ENCODE assay signal across 8 cellular contexts in genomic region chr2:132448771-132449170, GRCh38. TPM values are rescaled to one million over a fixed set of nuclear protein-coding genes. Genes with fewer than 3 reads are reported as not detected.
DNase-seq lines count a peak whose midpoint lies in the region; ATAC-seq and TF ChIP-seq lines count a peak whose summit lies in the region.

No MANE protein-coding gene starts in this region.

- peak overlapping the region; percentile 48 for H3K4me2 ChIP-seq in Karpas-422 (ENCODE audit: low read depth, low read length, poor library complexity, severe bottlenecking)

- TF ChIP-seq CTCF in BE2C (IDR thresholded peaks at IDR 0.05; ENCODE audit: low read depth, low read length) (peak; percentile 26), astrocyte of the spinal cord (IDR thresholded peaks at IDR 0.05; ENCODE audit: low read depth, low read length) (peak; percentile 77), right lobe of liver (IDR thresholded peaks at IDR 0.05) (peak; percentile 57 to 64 (median 60))

- no peaks in the 10 kb centered on the region for H4K20me1 ChIP-seq in Karpas-422 (ENCODE audit: insufficient read depth, low read depth, low read length)

- H3K4me1 ChIP-seq in BE2C = no peaks in the 10 kb centered on the region
- H3K4me1 ChIP-seq in Karpas-422 (ENCODE audit: low read length) = peaks cover 22% of the 10 kb centered on the region
- H3K4me1 ChIP-seq in right lobe of liver = no peaks in the 10 kb centered on the region

- in situ Hi-C loops in astrocyte of the spinal cord (cut with HindIII; ENCODE audit: low sequenced_read_pairs) = no loop called here

- H3K9me2 ChIP-seq in Karpas-422 (replicated peaks; ENCODE audit: insufficient read depth, low read length) = no peaks in the 10 kb centered on the region

- intact Hi-C loops in right lobe of liver (cut with DNase I) = no loop called here

- DNase-seq in BE2C = no peak
- DNase-seq in Karpas-422 = peak; percentile 82
- DNase-seq in astrocyte of the spinal cord (ENCODE audit: low read depth, low spot score) = peak; percentile 43
- DNase-seq in right lobe of liver = no peak

- no peak overlapping the region; the same call in 1 of the 2 replicates for H2AFZ ChIP-seq in Karpas-422 (ENCODE audit: low read length)

- H3K9ac ChIP-seq in Karpas-422 (ENCODE audit: low read length) = 0 out of 2 replicates have a peak overlapping the region, but pooled peaks have one; percentile 22

- TF ChIP-seq POLR2A in right lobe of liver (IDR thresholded peaks at IDR 0.05) = no peak

- no peaks in the 10 kb centered on the region for H3K79me2 ChIP-seq in Karpas-422 (ENCODE audit: low read length)

- H3K9me3 ChIP-seq in BE2C (no peaks in the 10 kb centered on the region), Karpas-422 (ENCODE audit: low read length) (no peaks in the 10 kb centered on the region), right lobe of liver (no peaks in the 10 kb centered on the region)

- 56% methylated on average over 4 of the region's 4 CpGs for WGBS in right lobe of liver (ENCODE audit: insufficient coverage, low coverage, low lambda C conversion rate, missing lambda C conversion rate)

- H3K27ac ChIP-seq in Karpas-422 (ENCODE audit: low read length) (no peak overlapping the region), right lobe of liver (no peak overlapping the region)

- H3K27me3 ChIP-seq in BE2C = no peaks in the 10 kb centered on the region
- H3K27me3 ChIP-seq in Karpas-422 (ENCODE audit: low read length) = no peaks in the 10 kb centered on the region; the same call in 1 of the 2 replicates
- no peaks in the 10 kb centered on the region for H3K27me3 ChIP-seq in right lobe of liver

- no peaks in the 10 kb centered on the region for H3K36me3 ChIP-seq in BE2C
- no peaks in the 10 kb centered on the region for H3K36me3 ChIP-seq in Karpas-422 (ENCODE audit: insufficient read depth, low read length)
- H3K36me3 ChIP-seq in right lobe of liver = no peaks in the 10 kb centered on the region

- peak; percentile 69 to 82 (median 72) for ATAC-seq in right lobe of liver
- no peak for ATAC-seq in HG02973 (IDR thresholded peaks at IDR 0.05; ENCODE audit: unreplicated experiment)
- ATAC-seq in GM21360 (IDR thresholded peaks at IDR 0.05; ENCODE audit: unreplicated experiment) = no peak
- no peak for ATAC-seq in GM19463 (IDR thresholded peaks at IDR 0.05; ENCODE audit: unreplicated experiment)
- no peak for ATAC-seq in GM18870 (IDR thresholded peaks at IDR 0.05; ENCODE audit: unreplicated experiment)

- no peak overlapping the region for H3K4me3 ChIP-seq in BE2C (ENCODE audit: low read depth, low read length)
- no peak overlapping the region for H3K4me3 ChIP-seq in Karpas-422 (ENCODE audit: low read length)
- H3K4me3 ChIP-seq in astrocyte of the spinal cord (ENCODE audit: low read depth, low read length) = no peak overlapping the region
- no peak overlapping the region for H3K4me3 ChIP-seq in right lobe of liver

RNA-seq across cellular contexts. Expression of gene GPR39, which starts 32.2 kb away (rescaled TPM):
- polyA plus RNA-seq in BE2C (2012; ENCODE audit: insufficient read depth, insufficient read length, low read depth) = not detected
- total RNA-seq in Karpas-422 (2014; rRNA removed; shearing (Covaris generic); ENCODE audit: low replicate concordance) = 0.34 TPM in 1 of 2 replicates, not detected in the other
- total RNA-seq in right lobe of liver = 1 to 10 TPM; 3.6 to 9.1 (median 6.0) TPM

Comparison
In these comparisons a context has a peak if more than half of its experiments do, and no peak if none do; other contexts are left out.
1. DNase-seq: peak in Karpas-422 (single experiment) and astrocyte of the spinal cord (single experiment); none in BE2C (single experiment) and right lobe of liver (0 of 3).
2. CTCF ChIP-seq: peak in every context shown above with its lines; median percentile 77 in astrocyte of the spinal cord; 60 in right lobe of liver; 26 in BE2C.
3. ATAC-seq: peak in right lobe of liver (4 of 4); none in HG02973 (single experiment), GM21360 (single experiment), GM19463 (single experiment) and GM18870 (single experiment).